ENCODE assay signal across 8 cellular contexts in the genomic region with DNA sequence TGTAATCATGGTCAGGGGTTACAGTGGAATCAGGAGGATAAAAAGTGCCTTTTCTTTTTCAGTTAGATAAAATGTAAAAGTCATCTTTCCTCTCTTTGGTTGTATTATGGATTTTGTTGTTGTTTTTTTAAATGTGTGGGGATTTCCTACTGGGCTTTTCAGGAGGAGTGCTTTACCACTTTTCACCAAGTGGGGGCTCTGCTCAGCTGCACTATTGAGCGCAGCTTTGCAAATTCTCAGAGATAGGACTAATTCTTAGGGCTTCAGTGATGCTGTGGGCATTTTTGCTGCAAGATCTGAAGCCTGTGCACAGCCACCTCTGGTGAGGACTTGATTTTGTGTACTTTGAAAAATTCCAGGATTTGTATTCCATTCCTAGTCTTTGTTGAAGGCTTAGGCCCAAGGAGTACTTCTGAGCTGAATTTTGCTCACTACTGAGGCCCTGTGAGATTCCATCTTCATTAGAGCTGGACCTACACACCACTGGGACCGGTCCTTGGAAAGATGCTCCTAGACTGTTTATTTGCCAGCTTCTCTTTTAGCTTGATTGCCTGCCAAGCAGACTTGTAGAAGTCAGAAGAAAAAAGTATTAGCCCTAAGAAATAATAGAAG. TPM values are rescaled to one million over a fixed set of nuclear protein-coding genes. Genes with fewer than 3 reads are reported as not detected.
A peak's percentile ranks its signal among the peaks of the same experiment; 100 is the strongest.
DNase-seq lines count a peak whose midpoint lies in the region; ATAC-seq, FAIRE-seq and TF ChIP-seq lines count a peak whose summit lies in the region.

No MANE protein-coding gene starts in this region.

- H3K9me3 ChIP-seq in DOHH2 (ENCODE audit: control insufficient read depth, insufficient read depth, low read length) (no peaks in the 10 kb centered on the region), K562 (replicated peaks; ENCODE audit: control insufficient read depth, insufficient read depth, low read depth, low read length) (no peaks in the 10 kb centered on the region)

- POLR2A ChIA-PET in K562 (lab: Yijun Ruan, JAX): interaction anchor here (0.5 to 3.3 kb wide), 5 partner anchors 10 to 370 kb away, joined by 3 to 10 read pairs (median 4); no protein-coding TSS in a partner anchor

- no peaks in the 10 kb centered on the region for H3K36me3 ChIP-seq in DOHH2 (ENCODE audit: control insufficient read depth, low read length)
- H3K36me3 ChIP-seq in K562 (ENCODE audit: control insufficient read depth, insufficient read depth, low read length): no peaks in the 10 kb centered on the region

- no peaks in the 10 kb centered on the region for H3K9me2 ChIP-seq in DOHH2 (replicated peaks; ENCODE audit: control insufficient read depth, low read length)

- H3K9ac ChIP-seq in K562 (ENCODE audit: insufficient read depth in 1 of 2, low read depth in 2 of 2, low read length in 2 of 2): no peak overlapping the region

- intact Hi-C loops in K562 (cut with micrococcal nuclease): loop anchor here (1.0 kb wide), 2 partner anchors 25 to 44 kb away; no protein-coding TSS in a partner anchor

- peak overlapping the region; percentile 38 for H3K4me2 ChIP-seq in DOHH2 (ENCODE audit: low read length)
- H3K4me2 ChIP-seq in K562 (ENCODE audit: insufficient read depth, low read length): no peak overlapping the region

- 0% methylated on average over 2 of the region's 2 CpGs for WGBS in K562 (ENCODE audit: insufficient coverage, low coverage, missing lambda C conversion rate)

- peak overlapping the region; percentile 29 for H3K27ac ChIP-seq in DOHH2 (ENCODE audit: low read depth, low read length)
- H3K27ac ChIP-seq in K562 (ENCODE audit: extremely low read depth, low read depth, low read length): no peak overlapping the region

- H4K20me1 ChIP-seq in DOHH2 (ENCODE audit: control insufficient read depth, insufficient read depth, low read depth, low read length) (no peaks in the 10 kb centered on the region), K562 (replicated peaks; ENCODE audit: control insufficient read depth, insufficient read depth, low read length) (0 out of 2 replicates have a peak, but pooled peaks cover 5% of the 10 kb centered on the region)

- TF ChIP-seq CTCF in DOHH2 (IDR thresholded peaks at IDR 0.05; ENCODE audit: low read depth, low read length, poor library complexity, severe bottlenecking): peak; percentile 74
- TF ChIP-seq CTCF in K562 (IDR thresholded peaks at IDR 0.05 in 2 of 3, conservative IDR thresholded peaks at IDR 0.05 in 1 of 3; ENCODE audit: insufficient read depth in 2 of 3, low read depth in 1 of 3, low read length in 3 of 3): peak; percentile 70 to 71 (median 70)

- H3K27me3 ChIP-seq in DOHH2 (ENCODE audit: control insufficient read depth, low read length): no peaks in the 10 kb centered on the region
- peaks cover 20 to 38% of the 10 kb centered on the region in 2 experiments for H3K27me3 ChIP-seq in K562 (ENCODE audit: control insufficient read depth in 2 of 2, insufficient read depth in 2 of 2, low read length in 2 of 2)

- peak; percentile 80 for FAIRE-seq in K562 (lab: Jason Lieb, UNC)

- TF ChIP-seq EP300 in K562 (IDR thresholded peaks at IDR 0.05; ENCODE audit: low read length): no peak

- H3K9me1 ChIP-seq in K562 (ENCODE audit: control insufficient read depth, insufficient read depth, low read length): no peaks in the 10 kb centered on the region

- DNase-seq in HuH-7 (ENCODE audit: low spot score) (peak; percentile 52), K562 (ENCODE audit: extremely low read depth in 1 of 4, low spot score in 3 of 4) (peak; percentile 33 to 51 (median 42)), lung microvascular endothelial cell (ENCODE audit: low read depth in 2 of 2) (peak; percentile 57 to 63), NCI-H187 treated with DMSO at 0.1 percent for 48 hours (lab: John Stamatoyannopoulos, UW) (no peak), DMS153 treated with DMSO at 0.1 percent for 48 hours (lab: John Stamatoyannopoulos, UW; ENCODE audit: unreplicated experiment) (no peak)

- H3K4me3 ChIP-seq in DOHH2 (ENCODE audit: low read length): peak overlapping the region; percentile 26; the same call in 1 of the 2 replicates
- H3K4me3 ChIP-seq in K562: no peak overlapping the region

- H3F3A ChIP-seq in DOHH2 (ENCODE audit: control insufficient read depth, insufficient read depth): peaks cover 14% of the 10 kb centered on the region

- in situ Hi-C loops in K562 (cut with MboI): no loop called here

- BruUV-seq in K562 (replicated peaks; lab: Mats Ljungman, UMichigan): no TSS peak

- no peak overlapping the region for H2AFZ ChIP-seq in K562 (ENCODE audit: low read depth, low read length)

- H3K79me2 ChIP-seq in DOHH2 (ENCODE audit: control insufficient read depth, low read length) (peaks cover 8% of the 10 kb centered on the region), K562 (ENCODE audit: control insufficient read depth, insufficient read depth, low read length) (no peaks in the 10 kb centered on the region)

- ATAC-seq in K562 (peak; percentile 45; the same call in 2 of the 3 replicates), HG02981 (IDR thresholded peaks at IDR 0.05; ENCODE audit: unreplicated experiment) (no peak), HG03135 (IDR thresholded peaks at IDR 0.05; ENCODE audit: unreplicated experiment) (no peak)

- peaks cover 38% of the 10 kb centered on the region for H3K4me1 ChIP-seq in DOHH2 (ENCODE audit: control insufficient read depth, low read length)
- H3K4me1 ChIP-seq in K562 (replicated peaks in 1 of 2; ENCODE audit: control insufficient read depth in 2 of 2, insufficient read depth in 2 of 2, low read length in 2 of 2): peaks cover 2 to 15% of the 10 kb centered on the region in 2 experiments; a peak in 3 of 5 replicates

- TF ChIP-seq POLR2A in K562 (conservative IDR thresholded peaks at IDR 0.05): no peak

- CTCF ChIA-PET in K562 (lab: Yijun Ruan, JAX; ENCODE audit: low intra/inter-chr PET ratio): interaction anchor here (0.6 kb wide), 2 partner anchors 153 to 202 kb away, joined by 3 read pairs; no protein-coding TSS in a partner anchor

- TF ChIP-seq RAD21 in K562 (CRISPR knock-in tag; conservative IDR thresholded peaks at IDR 0.05 in 1 of 2, IDR thresholded peaks at IDR 0.05 in 1 of 2): peak in 1 of 2 experiments; percentile 58; a peak in 2 of 4 replicates

TF ChIP-seq in K562, 482 proteins besides CTCF, POLR2A, EP300 and RAD21:
- TF ChIP-seq ZNF507 (tag; conservative IDR thresholded peaks at IDR 0.05): no peak
- no peak for TF ChIP-seq CBX5 (IDR thresholded peaks at IDR 0.05; ENCODE audit: borderline replicate concordance, low read depth)
- TF ChIP-seq ZBTB8A (IDR thresholded peaks at IDR 0.05; ENCODE audit: partially characterized antibody): no peak
- TF ChIP-seq ZNF668 (CRISPR knock-in tag; IDR thresholded peaks at IDR 0.05): no peak
- no peak for TF ChIP-seq SRSF3 (IDR thresholded peaks at IDR 0.05; ENCODE audit: insufficient read depth, low read length)
- TF ChIP-seq HMGN3 (IDR thresholded peaks at IDR 0.05; ENCODE audit: borderline replicate concordance, extremely low read depth, insufficient read length, low read depth, low read length): no peak
- TF ChIP-seq FOS (IDR thresholded peaks at IDR 0.05; ENCODE audit: extremely low read depth, insufficient read length): no peak

RNA-seq across cellular contexts. Expression of a gene that starts 7.5 kb away (rescaled TPM):
- 1.4 and 1.9 TPM in 2 replicates for total RNA-seq in K562 (2011; cell fraction: chromatin; rRNA removed; ENCODE audit: low replicate concordance)
- 0.92 and 1.2 TPM in 2 replicates for total RNA-seq in K562 (2011; cell fraction: nucleolus; rRNA removed)
- total RNA-seq in K562 (2011; cell fraction: nucleoplasm; rRNA removed): 2.1 and 2.2 TPM in 2 replicates
- 0.77 and 2.5 TPM in 2 replicates for total RNA-seq in K562 (2014; rRNA removed)
- 0.64 and 0.84 TPM in 2 replicates for total RNA-seq in K562 (2014; rRNA removed; fragmentation: Illumina TruSeq; extraction: Trizol)
- total RNA-seq in K562 (2015; rRNA removed; fragmentation: Illumina TruSeq; extraction: Trizol): 0.11 and 0.98 TPM in 2 replicates
- 1.0 and 1.1 TPM in 2 replicates for total RNA-seq in K562 (2021)
- polyA plus RNA-seq in K562 (2011; rRNA removed): 0.70 and 0.79 TPM in 2 replicates
- polyA plus RNA-seq in K562 (2011; cell fraction: cytosol; rRNA removed): 0.55 and 0.79 TPM in 2 replicates
- polyA plus RNA-seq in K562 (2011; cell fraction: nucleus; rRNA removed): 0.48 and 0.74 TPM in 2 replicates
- 0.92 and 1.2 TPM in 2 replicates for polyA plus RNA-seq in K562 (2012)
- 0.61 and 0.70 TPM in 2 replicates for polyA plus RNA-seq in K562 (2014; fragmentation: Illumina TruSeq; extraction: Trizol)
- polyA plus RNA-seq in K562 (2014; fragmentation: Nextera tagmentation; extraction: Ambion mirVana): under 1 TPM; 0.14 to 0.32 TPM
- 0.63 and 2.1 TPM in 2 replicates for polyA plus RNA-seq in K562 (2014; rRNA removed)
- polyA minus RNA-seq in K562 (2011; rRNA and poly(A)+ RNA removed): 0.77 and 0.81 TPM in 2 replicates
- 1.0 and 2.4 TPM in 2 replicates for polyA minus RNA-seq in K562 (2011; cell fraction: cytosol; rRNA and poly(A)+ RNA removed)
- 0.44 and 1.3 TPM in 2 replicates for polyA minus RNA-seq in K562 (2011; cell fraction: nucleus; rRNA and poly(A)+ RNA removed)
- total RNA-seq in lung microvascular endothelial cell: 26.6 and 39.1 TPM in 2 replicates

Comparison
In these comparisons a context has a peak if more than half of its experiments do, and no peak if none do; other contexts are left out.
1. DNase-seq: peak in HuH-7 (single experiment), K562 (4 of 4) and lung microvascular endothelial cell (2 of 2); none in NCI-H187 treated with DMSO at 0.1 percent for 48 hours (single experiment) and DMS153 treated with DMSO at 0.1 percent for 48 hours (single experiment).